Comparison of ENCODE assay signal across 1 cellular context in the genomic region with DNA sequence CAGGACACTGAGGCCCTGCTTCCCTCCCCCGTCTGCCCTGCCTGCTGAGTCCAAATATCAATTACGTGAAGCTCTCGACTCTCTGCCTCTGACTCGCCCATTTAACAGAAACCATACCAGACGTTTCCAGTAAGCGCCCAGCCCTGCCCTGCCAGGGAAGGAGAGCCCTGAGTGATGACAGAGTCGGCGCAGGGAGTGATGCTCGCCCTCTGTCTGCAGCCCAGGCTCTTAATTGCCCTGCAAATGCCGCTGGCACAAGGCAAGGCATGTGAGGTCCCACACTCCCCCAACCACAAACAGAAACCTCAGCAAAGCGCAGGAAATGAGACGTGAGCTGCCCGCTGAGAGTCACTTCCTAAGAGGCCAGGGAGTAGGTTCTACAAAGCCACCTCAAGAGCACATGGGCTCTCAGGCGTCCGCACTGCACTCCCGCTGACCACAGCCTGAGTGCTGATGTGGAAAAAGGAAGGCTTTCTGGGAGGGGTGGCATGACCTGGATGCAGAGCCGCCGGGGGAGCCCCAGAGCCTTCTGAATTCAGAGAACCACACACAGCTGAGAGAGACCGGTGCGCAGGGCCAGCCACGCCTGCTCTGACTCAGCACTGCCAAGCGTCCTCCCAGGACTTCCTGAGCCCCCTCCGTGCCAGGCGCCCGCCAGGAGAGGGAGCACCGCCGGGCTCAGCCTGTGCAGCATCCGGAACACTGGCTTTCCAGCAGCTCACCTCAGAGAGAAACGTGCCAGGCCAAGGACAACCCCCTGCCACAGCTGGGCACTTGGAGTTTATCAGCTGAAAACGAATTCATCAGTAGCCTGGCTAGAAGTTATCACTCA.
TF ChIP-seq lines count a peak whose summit lies in the region.

No MANE protein-coding gene starts in this region.

TF ChIP-seq in K562, 482 proteins besides CTCF, POLR2A, EP300 and RAD21 (continued from another document and continues in another):
- TF ChIP-seq, protein P1, sequence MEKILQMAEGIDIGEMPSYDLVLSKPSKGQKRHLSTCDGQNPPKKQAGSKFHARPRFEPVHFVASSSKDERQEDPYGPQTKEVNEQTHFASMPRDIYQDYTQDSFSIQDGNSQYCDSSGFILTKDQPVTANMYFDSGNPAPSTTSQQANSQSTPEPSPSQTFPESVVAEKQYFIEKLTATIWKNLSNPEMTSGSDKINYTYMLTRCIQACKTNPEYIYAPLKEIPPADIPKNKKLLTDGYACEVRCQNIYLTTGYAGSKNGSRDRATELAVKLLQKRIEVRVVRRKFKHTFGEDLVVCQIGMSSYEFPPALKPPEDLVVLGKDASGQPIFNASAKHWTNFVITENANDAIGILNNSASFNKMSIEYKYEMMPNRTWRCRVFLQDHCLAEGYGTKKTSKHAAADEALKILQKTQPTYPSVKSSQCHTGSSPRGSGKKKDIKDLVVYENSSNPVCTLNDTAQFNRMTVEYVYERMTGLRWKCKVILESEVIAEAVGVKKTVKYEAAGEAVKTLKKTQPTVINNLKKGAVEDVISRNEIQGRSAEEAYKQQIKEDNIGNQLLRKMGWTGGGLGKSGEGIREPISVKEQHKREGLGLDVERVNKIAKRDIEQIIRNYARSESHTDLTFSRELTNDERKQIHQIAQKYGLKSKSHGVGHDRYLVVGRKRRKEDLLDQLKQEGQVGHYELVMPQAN (IDR thresholded peaks at IDR 0.05; ENCODE audit: borderline replicate concordance): peak; percentile 84; the same call in 1 of the 2 replicates
- TF ChIP-seq SMARCA4 (IDR thresholded peaks at IDR 0.05) (peak; percentile 48), SAFB (IDR thresholded peaks at IDR 0.05; ENCODE audit: borderline replicate concordance, low read depth, low read length) (no peak), CHD4 (IDR thresholded peaks at IDR 0.05; ENCODE audit: insufficient read depth, insufficient replicate concordance, low read depth, low read length, poor library complexity, severe bottlenecking) (no peak), PYGO2 (tag; IDR thresholded peaks at IDR 0.05) (no peak), CCAR2 (IDR thresholded peaks at IDR 0.05; ENCODE audit: low read depth, low read length) (no peak), EHMT2 (IDR thresholded peaks at IDR 0.05) (peak; percentile 45; the same call in 1 of the 2 replicates), TAF7 (tag; IDR thresholded peaks at IDR 0.05) (0 out of 2 replicates have a peak, but pooled peaks have one; percentile 12), SOX6 (IDR thresholded peaks at IDR 0.05) (no peak; the same call in 1 of the 2 replicates), POLR2G (IDR thresholded peaks at IDR 0.05; ENCODE audit: low read depth, low read length) (peak; percentile 80), ZNF778 (CRISPR knock-in tag; IDR thresholded peaks at IDR 0.05) (no peak), TOE1 (IDR thresholded peaks at IDR 0.05; ENCODE audit: borderline replicate concordance) (no peak), TOE1 (CRISPR knock-in tag; IDR thresholded peaks at IDR 0.05; ENCODE audit: borderline replicate concordance, low read depth) (no peak), ELF1 (tag; IDR thresholded peaks at IDR 0.05) (peak; percentile 50; the same call in 1 of the 2 replicates), STAG1 (CRISPR knock-in tag; IDR thresholded peaks at IDR 0.05; ENCODE audit: borderline replicate concordance) (no peak), MED1 (CRISPR knock-in tag; IDR thresholded peaks at IDR 0.05; ENCODE audit: borderline replicate concordance) (no peak), ZNF263 (CRISPR knock-in tag; IDR thresholded peaks at IDR 0.05; ENCODE audit: borderline replicate concordance) (peak; percentile 87), NFE2 (IDR thresholded peaks at IDR 0.05; ENCODE audit: low read depth) (peak; percentile 96), CTBP1 (IDR thresholded peaks at IDR 0.05; ENCODE audit: borderline replicate concordance) (peak; percentile 72), ZNF507 (tag; conservative IDR thresholded peaks at IDR 0.05) (no peak), MTA1 (IDR thresholded peaks at IDR 0.05; ENCODE audit: borderline replicate concordance) (peak; percentile 75; the same call in 1 of the 2 replicates), L3MBTL2 (IDR thresholded peaks at IDR 0.05) (peak; percentile 57; the same call in 1 of the 2 replicates), RBFOX2 (IDR thresholded peaks at IDR 0.05; ENCODE audit: low read depth, low read length) (peak; percentile 80), POLR3A (IDR thresholded peaks at IDR 0.05; ENCODE audit: borderline replicate concordance, extremely low read depth, insufficient read depth, insufficient read length) (no peak), HMGN3 (IDR thresholded peaks at IDR 0.05; ENCODE audit: borderline replicate concordance, extremely low read depth, insufficient read length, low read depth, low read length) (peak; percentile 57)
- TF ChIP-seq, protein P2, sequence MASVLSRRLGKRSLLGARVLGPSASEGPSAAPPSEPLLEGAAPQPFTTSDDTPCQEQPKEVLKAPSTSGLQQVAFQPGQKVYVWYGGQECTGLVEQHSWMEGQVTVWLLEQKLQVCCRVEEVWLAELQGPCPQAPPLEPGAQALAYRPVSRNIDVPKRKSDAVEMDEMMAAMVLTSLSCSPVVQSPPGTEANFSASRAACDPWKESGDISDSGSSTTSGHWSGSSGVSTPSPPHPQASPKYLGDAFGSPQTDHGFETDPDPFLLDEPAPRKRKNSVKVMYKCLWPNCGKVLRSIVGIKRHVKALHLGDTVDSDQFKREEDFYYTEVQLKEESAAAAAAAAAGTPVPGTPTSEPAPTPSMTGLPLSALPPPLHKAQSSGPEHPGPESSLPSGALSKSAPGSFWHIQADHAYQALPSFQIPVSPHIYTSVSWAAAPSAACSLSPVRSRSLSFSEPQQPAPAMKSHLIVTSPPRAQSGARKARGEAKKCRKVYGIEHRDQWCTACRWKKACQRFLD (CRISPR knock-in tag; IDR thresholded peaks at IDR 0.05): peak; percentile 90
- TF ChIP-seq, protein P3, sequence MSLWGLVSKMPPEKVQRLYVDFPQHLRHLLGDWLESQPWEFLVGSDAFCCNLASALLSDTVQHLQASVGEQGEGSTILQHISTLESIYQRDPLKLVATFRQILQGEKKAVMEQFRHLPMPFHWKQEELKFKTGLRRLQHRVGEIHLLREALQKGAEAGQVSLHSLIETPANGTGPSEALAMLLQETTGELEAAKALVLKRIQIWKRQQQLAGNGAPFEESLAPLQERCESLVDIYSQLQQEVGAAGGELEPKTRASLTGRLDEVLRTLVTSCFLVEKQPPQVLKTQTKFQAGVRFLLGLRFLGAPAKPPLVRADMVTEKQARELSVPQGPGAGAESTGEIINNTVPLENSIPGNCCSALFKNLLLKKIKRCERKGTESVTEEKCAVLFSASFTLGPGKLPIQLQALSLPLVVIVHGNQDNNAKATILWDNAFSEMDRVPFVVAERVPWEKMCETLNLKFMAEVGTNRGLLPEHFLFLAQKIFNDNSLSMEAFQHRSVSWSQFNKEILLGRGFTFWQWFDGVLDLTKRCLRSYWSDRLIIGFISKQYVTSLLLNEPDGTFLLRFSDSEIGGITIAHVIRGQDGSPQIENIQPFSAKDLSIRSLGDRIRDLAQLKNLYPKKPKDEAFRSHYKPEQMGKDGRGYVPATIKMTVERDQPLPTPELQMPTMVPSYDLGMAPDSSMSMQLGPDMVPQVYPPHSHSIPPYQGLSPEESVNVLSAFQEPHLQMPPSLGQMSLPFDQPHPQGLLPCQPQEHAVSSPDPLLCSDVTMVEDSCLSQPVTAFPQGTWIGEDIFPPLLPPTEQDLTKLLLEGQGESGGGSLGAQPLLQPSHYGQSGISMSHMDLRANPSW (CRISPR knock-in tag; IDR thresholded peaks at IDR 0.05): 0 out of 2 replicates have a peak, but pooled peaks have one; percentile 37
- TF ChIP-seq, protein P4, sequence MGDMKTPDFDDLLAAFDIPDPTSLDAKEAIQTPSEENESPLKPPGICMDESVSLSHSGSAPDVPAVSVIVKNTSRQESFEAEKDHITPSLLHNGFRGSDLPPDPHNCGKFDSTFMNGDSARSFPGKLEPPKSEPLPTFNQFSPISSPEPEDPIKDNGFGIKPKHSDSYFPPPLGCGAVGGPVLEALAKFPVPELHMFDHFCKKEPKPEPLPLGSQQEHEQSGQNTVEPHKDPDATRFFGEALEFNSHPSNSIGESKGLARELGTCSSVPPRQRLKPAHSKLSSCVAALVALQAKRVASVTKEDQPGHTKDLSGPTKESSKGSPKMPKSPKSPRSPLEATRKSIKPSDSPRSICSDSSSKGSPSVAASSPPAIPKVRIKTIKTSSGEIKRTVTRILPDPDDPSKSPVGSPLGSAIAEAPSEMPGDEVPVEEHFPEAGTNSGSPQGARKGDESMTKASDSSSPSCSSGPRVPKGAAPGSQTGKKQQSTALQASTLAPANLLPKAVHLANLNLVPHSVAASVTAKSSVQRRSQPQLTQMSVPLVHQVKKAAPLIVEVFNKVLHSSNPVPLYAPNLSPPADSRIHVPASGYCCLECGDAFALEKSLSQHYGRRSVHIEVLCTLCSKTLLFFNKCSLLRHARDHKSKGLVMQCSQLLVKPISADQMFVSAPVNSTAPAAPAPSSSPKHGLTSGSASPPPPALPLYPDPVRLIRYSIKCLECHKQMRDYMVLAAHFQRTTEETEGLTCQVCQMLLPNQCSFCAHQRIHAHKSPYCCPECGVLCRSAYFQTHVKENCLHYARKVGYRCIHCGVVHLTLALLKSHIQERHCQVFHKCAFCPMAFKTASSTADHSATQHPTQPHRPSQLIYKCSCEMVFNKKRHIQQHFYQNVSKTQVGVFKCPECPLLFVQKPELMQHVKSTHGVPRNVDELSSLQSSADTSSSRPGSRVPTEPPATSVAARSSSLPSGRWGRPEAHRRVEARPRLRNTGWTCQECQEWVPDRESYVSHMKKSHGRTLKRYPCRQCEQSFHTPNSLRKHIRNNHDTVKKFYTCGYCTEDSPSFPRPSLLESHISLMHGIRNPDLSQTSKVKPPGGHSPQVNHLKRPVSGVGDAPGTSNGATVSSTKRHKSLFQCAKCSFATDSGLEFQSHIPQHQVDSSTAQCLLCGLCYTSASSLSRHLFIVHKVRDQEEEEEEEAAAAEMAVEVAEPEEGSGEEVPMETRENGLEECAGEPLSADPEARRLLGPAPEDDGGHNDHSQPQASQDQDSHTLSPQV (IDR thresholded peaks at IDR 0.05): peak; percentile 87
- TF ChIP-seq, protein P5, sequence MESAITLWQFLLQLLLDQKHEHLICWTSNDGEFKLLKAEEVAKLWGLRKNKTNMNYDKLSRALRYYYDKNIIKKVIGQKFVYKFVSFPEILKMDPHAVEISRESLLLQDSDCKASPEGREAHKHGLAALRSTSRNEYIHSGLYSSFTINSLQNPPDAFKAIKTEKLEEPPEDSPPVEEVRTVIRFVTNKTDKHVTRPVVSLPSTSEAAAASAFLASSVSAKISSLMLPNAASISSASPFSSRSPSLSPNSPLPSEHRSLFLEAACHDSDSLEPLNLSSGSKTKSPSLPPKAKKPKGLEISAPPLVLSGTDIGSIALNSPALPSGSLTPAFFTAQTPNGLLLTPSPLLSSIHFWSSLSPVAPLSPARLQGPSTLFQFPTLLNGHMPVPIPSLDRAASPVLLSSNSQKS (CRISPR knock-in tag; IDR thresholded peaks at IDR 0.05): no peak
- TF ChIP-seq, protein P6, sequence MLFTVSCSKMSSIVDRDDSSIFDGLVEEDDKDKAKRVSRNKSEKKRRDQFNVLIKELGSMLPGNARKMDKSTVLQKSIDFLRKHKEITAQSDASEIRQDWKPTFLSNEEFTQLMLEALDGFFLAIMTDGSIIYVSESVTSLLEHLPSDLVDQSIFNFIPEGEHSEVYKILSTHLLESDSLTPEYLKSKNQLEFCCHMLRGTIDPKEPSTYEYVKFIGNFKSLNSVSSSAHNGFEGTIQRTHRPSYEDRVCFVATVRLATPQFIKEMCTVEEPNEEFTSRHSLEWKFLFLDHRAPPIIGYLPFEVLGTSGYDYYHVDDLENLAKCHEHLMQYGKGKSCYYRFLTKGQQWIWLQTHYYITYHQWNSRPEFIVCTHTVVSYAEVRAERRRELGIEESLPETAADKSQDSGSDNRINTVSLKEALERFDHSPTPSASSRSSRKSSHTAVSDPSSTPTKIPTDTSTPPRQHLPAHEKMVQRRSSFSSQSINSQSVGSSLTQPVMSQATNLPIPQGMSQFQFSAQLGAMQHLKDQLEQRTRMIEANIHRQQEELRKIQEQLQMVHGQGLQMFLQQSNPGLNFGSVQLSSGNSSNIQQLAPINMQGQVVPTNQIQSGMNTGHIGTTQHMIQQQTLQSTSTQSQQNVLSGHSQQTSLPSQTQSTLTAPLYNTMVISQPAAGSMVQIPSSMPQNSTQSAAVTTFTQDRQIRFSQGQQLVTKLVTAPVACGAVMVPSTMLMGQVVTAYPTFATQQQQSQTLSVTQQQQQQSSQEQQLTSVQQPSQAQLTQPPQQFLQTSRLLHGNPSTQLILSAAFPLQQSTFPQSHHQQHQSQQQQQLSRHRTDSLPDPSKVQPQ (CRISPR knock-in tag; IDR thresholded peaks at IDR 0.05; ENCODE audit: borderline replicate concordance): no peak
- TF ChIP-seq, protein P7, sequence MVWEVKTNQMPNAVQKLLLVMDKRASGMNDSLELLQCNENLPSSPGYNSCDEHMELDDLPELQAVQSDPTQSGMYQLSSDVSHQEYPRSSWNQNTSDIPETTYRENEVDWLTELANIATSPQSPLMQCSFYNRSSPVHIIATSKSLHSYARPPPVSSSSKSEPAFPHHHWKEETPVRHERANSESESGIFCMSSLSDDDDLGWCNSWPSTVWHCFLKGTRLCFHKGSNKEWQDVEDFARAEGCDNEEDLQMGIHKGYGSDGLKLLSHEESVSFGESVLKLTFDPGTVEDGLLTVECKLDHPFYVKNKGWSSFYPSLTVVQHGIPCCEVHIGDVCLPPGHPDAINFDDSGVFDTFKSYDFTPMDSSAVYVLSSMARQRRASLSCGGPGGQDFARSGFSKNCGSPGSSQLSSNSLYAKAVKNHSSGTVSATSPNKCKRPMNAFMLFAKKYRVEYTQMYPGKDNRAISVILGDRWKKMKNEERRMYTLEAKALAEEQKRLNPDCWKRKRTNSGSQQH (CRISPR knock-in tag; IDR thresholded peaks at IDR 0.05): no peak
- TF ChIP-seq, protein P8, sequence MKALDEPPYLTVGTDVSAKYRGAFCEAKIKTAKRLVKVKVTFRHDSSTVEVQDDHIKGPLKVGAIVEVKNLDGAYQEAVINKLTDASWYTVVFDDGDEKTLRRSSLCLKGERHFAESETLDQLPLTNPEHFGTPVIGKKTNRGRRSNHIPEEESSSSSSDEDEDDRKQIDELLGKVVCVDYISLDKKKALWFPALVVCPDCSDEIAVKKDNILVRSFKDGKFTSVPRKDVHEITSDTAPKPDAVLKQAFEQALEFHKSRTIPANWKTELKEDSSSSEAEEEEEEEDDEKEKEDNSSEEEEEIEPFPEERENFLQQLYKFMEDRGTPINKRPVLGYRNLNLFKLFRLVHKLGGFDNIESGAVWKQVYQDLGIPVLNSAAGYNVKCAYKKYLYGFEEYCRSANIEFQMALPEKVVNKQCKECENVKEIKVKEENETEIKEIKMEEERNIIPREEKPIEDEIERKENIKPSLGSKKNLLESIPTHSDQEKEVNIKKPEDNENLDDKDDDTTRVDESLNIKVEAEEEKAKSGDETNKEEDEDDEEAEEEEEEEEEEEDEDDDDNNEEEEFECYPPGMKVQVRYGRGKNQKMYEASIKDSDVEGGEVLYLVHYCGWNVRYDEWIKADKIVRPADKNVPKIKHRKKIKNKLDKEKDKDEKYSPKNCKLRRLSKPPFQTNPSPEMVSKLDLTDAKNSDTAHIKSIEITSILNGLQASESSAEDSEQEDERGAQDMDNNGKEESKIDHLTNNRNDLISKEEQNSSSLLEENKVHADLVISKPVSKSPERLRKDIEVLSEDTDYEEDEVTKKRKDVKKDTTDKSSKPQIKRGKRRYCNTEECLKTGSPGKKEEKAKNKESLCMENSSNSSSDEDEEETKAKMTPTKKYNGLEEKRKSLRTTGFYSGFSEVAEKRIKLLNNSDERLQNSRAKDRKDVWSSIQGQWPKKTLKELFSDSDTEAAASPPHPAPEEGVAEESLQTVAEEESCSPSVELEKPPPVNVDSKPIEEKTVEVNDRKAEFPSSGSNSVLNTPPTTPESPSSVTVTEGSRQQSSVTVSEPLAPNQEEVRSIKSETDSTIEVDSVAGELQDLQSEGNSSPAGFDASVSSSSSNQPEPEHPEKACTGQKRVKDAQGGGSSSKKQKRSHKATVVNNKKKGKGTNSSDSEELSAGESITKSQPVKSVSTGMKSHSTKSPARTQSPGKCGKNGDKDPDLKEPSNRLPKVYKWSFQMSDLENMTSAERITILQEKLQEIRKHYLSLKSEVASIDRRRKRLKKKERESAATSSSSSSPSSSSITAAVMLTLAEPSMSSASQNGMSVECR (CRISPR knock-in tag; IDR thresholded peaks at IDR 0.05): peak; percentile 72
